Comparison of ENCODE assay signal across 1 cellular context in genomic region chr2:10426726-10427567, GRCh38.
TF ChIP-seq lines count a peak whose summit lies in the region.

No MANE protein-coding gene starts in this region.

TF ChIP-seq in endothelial cell of umbilical vein, 7 proteins besides CTCF, POLR2A, EP300 and RAD21:
- no peak for TF ChIP-seq JUN (IDR thresholded peaks at IDR 0.05; ENCODE audit: borderline replicate concordance, insufficient read depth, insufficient read length, low read depth)
- TF ChIP-seq POLR2AphosphoS5 (IDR thresholded peaks at IDR 0.05; ENCODE audit: insufficient read depth, low read depth, low read length), result no peak
- no peak for TF ChIP-seq MYC (IDR thresholded peaks at IDR 0.05; ENCODE audit: low read depth, low read length)
- no peak for TF ChIP-seq MAX (IDR thresholded peaks at IDR 0.05; ENCODE audit: insufficient read depth, insufficient read length)
- no peak for TF ChIP-seq EZH2 (IDR thresholded peaks at IDR 0.05; ENCODE audit: borderline replicate concordance, low read depth, low read length, severe bottlenecking)
- no peak for TF ChIP-seq FOS (IDR thresholded peaks at IDR 0.05; ENCODE audit: borderline replicate concordance, insufficient read depth, low read length)
- TF ChIP-seq GATA2 (IDR thresholded peaks at IDR 0.05; ENCODE audit: insufficient read depth, insufficient read length, low read depth, low read length), result no peak
